ENCODE assay signal across 19 cellular contexts in genomic region chr12:29414368-29414767, GRCh38.
"Had no signal": no experiment of that assay in that cellular context is flagged by ENCODE, and none has a peak within 500 bp of the region (broad histone marks: within the 10 kb centered on the region; RNA-seq: fewer than 3 reads in every experiment).

No MANE protein-coding gene starts in this region.

- H3K4me1 ChIP-seq: esophagus squamous epithelium, foreskin keratinocyte, pancreas, testis, tibial nerve had no signal

- H3K36me3 ChIP-seq: esophagus squamous epithelium, pancreas, tibial nerve had no signal

- H3K27ac ChIP-seq: esophagus squamous epithelium, foreskin keratinocyte, pancreas, skin epidermis, testis, tibial nerve had no signal

- H3K27me3 ChIP-seq: esophagus squamous epithelium, foreskin keratinocyte, testis, tibial nerve had no signal

- H3K9me3 ChIP-seq: esophagus squamous epithelium, pancreas, testis, tibial nerve had no signal

- DNase-seq: central memory CD4-positive, alpha-beta T cell; dermis blood vessel endothelial cell; esophagus squamous epithelium; foreskin keratinocyte; immature natural killer cell; kidney; left cardiac atrium; left ventricle myocardium superior; mesendoderm; naive B cell; occipital lobe; pancreas; stimulated activated CD4-positive, alpha-beta T cell treated with anti-CD3 and anti-CD28 coated beads, Interleukin-2, amount 100 ng/mL, for 24 hours; stimulated activated CD4-positive, alpha-beta T cell treated with anti-CD3 and anti-CD28 coated beads, Interleukin-4, amount 100 ng/mL, for 4 hours; stimulated activated naive B cell treated with anti-CD40 and anti-IgM and Interleukin-4, amounts not matched to agents 10 μg/mL and 1 μg/mL and 100 μg/mL, for 72 hours; stimulated activated naive CD8-positive, alpha-beta T cell treated with anti-CD3 and anti-CD28 coated beads, Interleukin-15, amount 100 ng/mL, for 72 hours; testis had no signal

- H3K4me3 ChIP-seq: esophagus squamous epithelium, pancreas, skin epidermis, testis, tibial nerve had no signal
